In the genomic region with DNA sequence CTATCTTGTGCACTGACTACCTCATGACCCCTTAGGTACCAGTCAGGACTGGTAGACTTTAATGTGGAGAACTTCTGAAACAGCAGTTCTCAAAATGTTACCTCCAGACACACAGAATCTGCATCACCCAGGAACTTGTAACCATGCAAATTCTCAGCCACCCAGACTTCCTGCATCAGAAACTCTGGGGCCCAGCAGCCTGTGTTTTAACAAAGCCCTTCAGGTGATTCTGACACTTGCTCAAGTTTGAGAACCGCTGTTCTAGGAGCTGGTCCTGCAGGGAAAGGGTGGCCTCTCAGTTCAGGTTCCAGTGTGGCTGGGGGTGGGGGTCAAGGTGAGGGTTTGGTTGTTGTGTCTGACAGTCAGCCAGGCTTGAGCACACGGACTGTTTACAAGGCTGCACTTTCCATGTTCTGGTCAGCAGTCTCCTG, we compare ENCODE assay signal across 8 cellular contexts. TPM values are rescaled to one million over a fixed set of nuclear protein-coding genes. Genes with fewer than 3 reads are reported as not detected.
DNase-seq lines count a peak whose midpoint lies in the region; ATAC-seq and TF ChIP-seq lines count a peak whose summit lies in the region.

No MANE protein-coding gene starts in this region.

- H3K27me3 ChIP-seq in PC-9 (ENCODE audit: insufficient read depth, low read depth) (no peaks in the 10 kb centered on the region), endodermal cell (ENCODE audit: control insufficient read depth, insufficient read depth, low read length, poor library complexity, severe bottlenecking) (no peaks in the 10 kb centered on the region), stomach smooth muscle (ENCODE audit: control insufficient read depth in 1 of 2, insufficient read depth in 2 of 2, low read length in 2 of 2) (no peaks in the 10 kb centered on the region)

- CTCF ChIA-PET in PC-9 (lab: Charles Lee) = no interaction called here

- no peak overlapping the region for H3K27ac Mint-ChIP-seq in endodermal cell

- peak overlapping the region; percentile 76 for H3K4me3 Mint-ChIP-seq in endodermal cell

- no peak overlapping the region for H2AFZ ChIP-seq in PC-9

- H3K9ac ChIP-seq in endodermal cell (ENCODE audit: extremely low read depth, low read length, poor library complexity, severe bottlenecking) (no peak overlapping the region), stomach smooth muscle (ENCODE audit: low read length in 2 of 2) (peak overlapping the region; percentile 36 to 93)

- BruUV-seq in PC-9 (replicated peaks; lab: Mats Ljungman, UMichigan) = TSS peak; percentile 42

- POLR2A ChIA-PET in PC-9 (lab: Charles Lee; ENCODE audit: unreplicated experiment) = no interaction called here

- no peaks in the 10 kb centered on the region for H3K9me2 ChIP-seq in PC-9 (ENCODE audit: insufficient read depth)

- no peak for TF ChIP-seq CTCF in PC-9 (conservative IDR thresholded peaks at IDR 0.05)
- no peak for TF ChIP-seq CTCF in endodermal cell (conservative IDR thresholded peaks at IDR 0.05)

- H3K4me1 ChIP-seq in PC-9 (replicated peaks; ENCODE audit: insufficient read depth) (peaks cover 23% of the 10 kb centered on the region), endodermal cell (ENCODE audit: control insufficient read depth, insufficient read depth, low read length) (no peaks in the 10 kb centered on the region), stomach smooth muscle (ENCODE audit: control insufficient read depth, insufficient read depth, low read length) (peaks cover 22% of the 10 kb centered on the region)

- DNase-seq in PC-9 (no peak), endodermal cell (no peak), NCI-H345 treated with DMSO at 0.1 percent for 48 hours (lab: John Stamatoyannopoulos, UW; ENCODE audit: unreplicated experiment) (no peak), NOMO-1 treated with DMSO at 0.1 percent for 48 hours (lab: John Stamatoyannopoulos, UW; ENCODE audit: unreplicated experiment) (no peak), NCI-H1694 (lab: John Stamatoyannopoulos, UW) (no peak)

- H3K9me3 Mint-ChIP-seq in endodermal cell = peaks cover 38% of the 10 kb centered on the region

- H3K9me3 ChIP-seq in PC-9 (ENCODE audit: insufficient read depth, low read depth) (peaks cover 10% of the 10 kb centered on the region), endodermal cell (ENCODE audit: control insufficient read depth, low read length) (peaks cover 24% of the 10 kb centered on the region), stomach smooth muscle (ENCODE audit: control insufficient read depth in 2 of 2, low read length in 2 of 2) (no peaks in the 10 kb centered on the region)

- ATAC-seq in GM18498 (IDR thresholded peaks at IDR 0.05; ENCODE audit: unreplicated experiment) (peak; percentile 47), GM21786 (IDR thresholded peaks at IDR 0.05; ENCODE audit: unreplicated experiment) (peak; percentile 50)

- intact Hi-C loops in PC-9 (cut with micrococcal nuclease; ENCODE audit: unreplicated experiment) = no loop called here

- peaks cover 46% of the 10 kb centered on the region for H3K27me3 Mint-ChIP-seq in endodermal cell (ENCODE audit: insufficient read depth)

- H4K20me1 ChIP-seq in PC-9 (ENCODE audit: insufficient read depth) = no peaks in the 10 kb centered on the region

- H3K4me3 ChIP-seq in PC-9 (peak overlapping the region; percentile 72; the same call in 1 of the 2 replicates), endodermal cell (ENCODE audit: low read length) (no peak overlapping the region), stomach smooth muscle (ENCODE audit: low read length in 2 of 2) (peak overlapping the region; percentile 96 to 98)

- no peak overlapping the region for H3K27ac ChIP-seq in PC-9
- H3K27ac ChIP-seq in endodermal cell (ENCODE audit: low read depth, low read length) = no peak overlapping the region
- H3K27ac ChIP-seq in stomach smooth muscle (ENCODE audit: low read length) = no peak overlapping the region

- WGBS in endodermal cell (ENCODE audit: insufficient coverage in 1 of 2, insufficient read length in 1 of 2), 2 experiments = 92% methylated on average over 2 of the region's 2 CpGs; no CpG with 5 or more reads in 1 of the 2 experiments

- peaks cover 7% of the 10 kb centered on the region; the same call in 1 of the 2 replicates for H3K36me3 ChIP-seq in PC-9 (ENCODE audit: low read depth)
- no peaks in the 10 kb centered on the region for H3K36me3 ChIP-seq in endodermal cell (ENCODE audit: control insufficient read depth, insufficient read depth, low read length)
- H3K36me3 ChIP-seq in stomach smooth muscle (ENCODE audit: control insufficient read depth in 2 of 2, insufficient read depth in 2 of 2, low read length in 2 of 2) = peaks cover 14 to 23% of the 10 kb centered on the region in 2 donors

- peak overlapping the region; percentile 90 for H3K4me2 ChIP-seq in PC-9

- peaks cover 3% of the 10 kb centered on the region for H3K4me1 Mint-ChIP-seq in endodermal cell

- peaks cover 11% of the 10 kb centered on the region for H3K79me2 ChIP-seq in PC-9 (ENCODE audit: low read depth)

- H3K36me3 Mint-ChIP-seq in endodermal cell (ENCODE audit: low read depth) = peaks cover 28% of the 10 kb centered on the region

- peaks cover 10% of the 10 kb centered on the region; the same call in 1 of the 2 replicates for H3F3A ChIP-seq in PC-9 (ENCODE audit: insufficient read depth, low read depth)

RNA-seq across cellular contexts. Expression of a gene that starts 28.4 kb away (rescaled TPM):
- total RNA-seq in PC-9 (2021) = 48.6 and 57.3 TPM in 2 replicates
- total RNA-seq in endodermal cell = 10 to 100 TPM; 37.3 to 44.6 TPM
- 43.3 TPM for polyA plus RNA-seq in endodermal cell (2013, experiment 1 of 2)
- 36.4 TPM for polyA plus RNA-seq in endodermal cell (2013, experiment 2 of 2)

RNA-seq across cellular contexts. Expression of a gene that starts 30.0 kb away (rescaled TPM):
- total RNA-seq in PC-9 (2021) (96.6 and 103 TPM in 2 replicates), endodermal cell (100 to 1,000 TPM in 1 of 2 donors, 10 to 100 TPM in 1; 76.2 to 101 TPM)
- polyA plus RNA-seq in endodermal cell (2013, experiment 1 of 2) = 58.9 TPM
- 55.0 TPM for polyA plus RNA-seq in endodermal cell (2013, experiment 2 of 2)
